ENCODE assay signal across 9 cellular contexts in genomic region chrX:9466711-9467110, GRCh38. TPM values are rescaled to one million over a fixed set of nuclear protein-coding genes. Genes with fewer than 3 reads are reported as not detected.
A peak's percentile ranks its signal among the peaks of the same experiment; 100 is the strongest.
DNase-seq lines count a peak whose midpoint lies in the region; ATAC-seq and TF ChIP-seq lines count a peak whose summit lies in the region.
"Had no signal": no experiment of that assay in that cellular context is flagged by ENCODE, and none has a peak within 500 bp of the region (broad histone marks: within the 10 kb centered on the region; RNA-seq: fewer than 3 reads in every experiment).

No MANE protein-coding gene starts in this region.

- H3K9me3 Mint-ChIP-seq in endothelial cell (ENCODE audit: unreplicated experiment), result no peaks in the 10 kb centered on the region

- no peak for ATAC-seq in DND-41 (ENCODE audit: insufficient read depth, low read depth)
- no peak for ATAC-seq in GM19463 (IDR thresholded peaks at IDR 0.05; ENCODE audit: unreplicated experiment)
- no peak for ATAC-seq in foreskin keratinocyte

- H3K4me2 ChIP-seq in DND-41 (ENCODE audit: insufficient read depth, low read length), result peak overlapping the region; percentile 65; the same call in 1 of the 2 replicates
- H3K4me2 ChIP-seq in trophoblast cell (ENCODE audit: low read length), result peak overlapping the region; percentile 78

- no peak overlapping the region for H3K4ac ChIP-seq in trophoblast cell (ENCODE audit: low read depth, low read length)

- no peak overlapping the region for H3K23ac ChIP-seq in trophoblast cell (ENCODE audit: low read length)

- H3K27ac ChIP-seq in DND-41 (ENCODE audit: low read length), result no peak overlapping the region
- H3K27ac ChIP-seq in trophoblast cell (ENCODE audit: low read depth, low read length), result no peak overlapping the region
- H3K27ac ChIP-seq in foreskin keratinocyte, result no peak overlapping the region

- H2BK12ac ChIP-seq in trophoblast cell (ENCODE audit: low read length), result no peak overlapping the region

- TF ChIP-seq CTCF in DND-41 (IDR thresholded peaks at IDR 0.05; ENCODE audit: borderline replicate concordance, extremely low read depth, low read length, poor library complexity, severe bottlenecking) (no peak), endothelial cell (IDR thresholded peaks at IDR 0.05; ENCODE audit: unreplicated experiment) (no peak), foreskin keratinocyte (conservative IDR thresholded peaks at IDR 0.05) (no peak)

- no peaks in the 10 kb centered on the region for H3K27me3 ChIP-seq in DND-41 (ENCODE audit: insufficient read depth, low read length, poor library complexity)
- no peaks in the 10 kb centered on the region for H3K27me3 ChIP-seq in trophoblast cell (ENCODE audit: insufficient read depth, low read length)
- no peaks in the 10 kb centered on the region for H3K27me3 ChIP-seq in foreskin keratinocyte

- H4K12ac ChIP-seq in trophoblast cell (ENCODE audit: low read depth, low read length), result no peak overlapping the region

- no peak overlapping the region for H4K91ac ChIP-seq in trophoblast cell (ENCODE audit: low read depth, low read length)

- peaks cover 18% of the 10 kb centered on the region for H3K79me1 ChIP-seq in trophoblast cell (ENCODE audit: low read length)

- WGBS in trophoblast cell (ENCODE audit: extremely low coverage, insufficient coverage, insufficient read length), result no CpG with 5 or more reads among the region's 7 CpGs

- H2BK5ac ChIP-seq in trophoblast cell (ENCODE audit: low read depth, low read length, poor library complexity), result no peak overlapping the region

- H3K9me3 ChIP-seq in DND-41 (ENCODE audit: insufficient read depth, low read length, severe bottlenecking), result no peaks in the 10 kb centered on the region
- no peaks in the 10 kb centered on the region for H3K9me3 ChIP-seq in trophoblast cell (ENCODE audit: insufficient read depth, low read depth, low read length)

- H3K4me3 Mint-ChIP-seq in endothelial cell (ENCODE audit: unreplicated experiment), result peak overlapping the region; percentile 89

- DNase-seq in DND-41 (no peak), NCI-H69 (lab: John Stamatoyannopoulos, UW) (peak; percentile 9), endothelial cell (ENCODE audit: low spot score) (no peak), trophoblast cell (no peak), foreskin keratinocyte (no peak), islet precursor cell (no peak), iPS-NIHi11 (ENCODE audit: low spot score) (no peak)
- DNase-seq: cortex of kidney had no signal

- no peak overlapping the region for H4K8ac ChIP-seq in trophoblast cell (ENCODE audit: low read depth, low read length)

- H3K36me3 Mint-ChIP-seq in endothelial cell (ENCODE audit: low read depth, unreplicated experiment), result no peaks in the 10 kb centered on the region

- H4K20me1 ChIP-seq in DND-41 (ENCODE audit: insufficient read depth, low read length), result peaks cover 21% of the 10 kb centered on the region; the same call in 1 of the 2 replicates

- no peak overlapping the region for H3K27ac Mint-ChIP-seq in endothelial cell (ENCODE audit: unreplicated experiment)

- H3K79me2 ChIP-seq in DND-41 (ENCODE audit: insufficient read depth, low read length) (peaks cover 15% of the 10 kb centered on the region; the same call in 1 of the 2 replicates), trophoblast cell (ENCODE audit: control insufficient read depth, insufficient read depth, low read length, poor library complexity) (peaks cover 10% of the 10 kb centered on the region)

- no peak overlapping the region for H3K18ac ChIP-seq in trophoblast cell (ENCODE audit: low read length)

- H3K36me3 ChIP-seq in DND-41 (ENCODE audit: insufficient read depth, low read length) (no peaks in the 10 kb centered on the region), trophoblast cell (ENCODE audit: control insufficient read depth in 1 of 2, insufficient read depth in 2 of 2, low read length in 2 of 2) (no peaks in the 10 kb centered on the region)

- H3K9ac ChIP-seq in DND-41 (ENCODE audit: low read depth, low read length) (peak overlapping the region; percentile 68; the same call in 1 of the 2 replicates), trophoblast cell (ENCODE audit: low read length) (no peak overlapping the region)

- H3K4me1 ChIP-seq in DND-41 (ENCODE audit: insufficient read depth, low read length) (peaks cover 49% of the 10 kb centered on the region), trophoblast cell (ENCODE audit: control insufficient read depth in 1 of 2, insufficient read depth in 2 of 2, low read length in 2 of 2) (peaks cover 10 to 28% of the 10 kb centered on the region in 2 experiments), foreskin keratinocyte (no peaks in the 10 kb centered on the region)

- H2BK120ac ChIP-seq in trophoblast cell (ENCODE audit: insufficient read depth, low read length, poor library complexity), result no peak overlapping the region

- no peak overlapping the region for H2AK5ac ChIP-seq in trophoblast cell (ENCODE audit: low read length)

- H3K4me3 ChIP-seq in DND-41 (ENCODE audit: low read depth in 1 of 2, low read length in 2 of 2) (peak overlapping the region in 1 of 2 experiments; percentile 61; a peak in 2 of 4 replicates), trophoblast cell (ENCODE audit: low read depth, low read length) (peak overlapping the region; percentile 81)

- peaks cover 13% of the 10 kb centered on the region for H3K4me1 Mint-ChIP-seq in endothelial cell (ENCODE audit: unreplicated experiment)

- H3K27me3 Mint-ChIP-seq in endothelial cell (ENCODE audit: unreplicated experiment), result no peaks in the 10 kb centered on the region

- H2AFZ ChIP-seq in DND-41 (ENCODE audit: low read depth, low read length) (no peak overlapping the region), trophoblast cell (ENCODE audit: insufficient read depth, low read length, poor library complexity) (no peak overlapping the region)

- H3K14ac ChIP-seq in trophoblast cell (ENCODE audit: low read length), result no peak overlapping the region

RNA-seq across cellular contexts. Expression of gene TBL1X, which starts 1.9 kb away (rescaled TPM):
- total RNA-seq in endothelial cell (ENCODE audit: unreplicated experiment) (19.4 TPM), foreskin keratinocyte (7.2 and 10.0 TPM in 2 replicates)
- polyA plus RNA-seq in trophoblast cell (2013), result 14.6 and 15.2 TPM in 2 replicates
- 2.8 and 2.9 TPM in 2 replicates for polyA plus RNA-seq in foreskin keratinocyte
